8 cellular contexts compared by ENCODE assay signal in genomic region chr13:32538234-32538620, GRCh38. TPM values are rescaled to one million over a fixed set of nuclear protein-coding genes. Genes with fewer than 3 reads are reported as not detected.
DNase-seq lines count a peak whose midpoint lies in the region; ATAC-seq, FAIRE-seq and TF ChIP-seq lines count a peak whose summit lies in the region.

No MANE protein-coding gene starts in this region.

- no peak overlapping the region for H4K8ac ChIP-seq in H9 (replicated peaks; ENCODE audit: insufficient read length, low read depth, low read length)

- H2BK12ac ChIP-seq in H9 (ENCODE audit: insufficient read length, low read depth, low read length) = no peak overlapping the region

- peak overlapping the region; percentile 5 for H2BK5ac ChIP-seq in H9 (ENCODE audit: insufficient read length, low read length)

- H2AFZ ChIP-seq in H9 (ENCODE audit: low read length) (no peak overlapping the region), GM12878 (ENCODE audit: control insufficient read depth, low read depth, low read length) (peak overlapping the region; percentile 100)

- TSS peak; percentile 76 for BruUV-seq in GM12878 (replicated peaks; lab: Mats Ljungman, UMichigan)

- H4K5ac ChIP-seq in H9 (ENCODE audit: insufficient read length, low read depth, low read length) = peak overlapping the region; percentile 9

- CTCF ChIA-PET in GM12878 (lab: Yijun Ruan, JAX) = interaction anchor here (0.8 to 2.0 kb wide), 8 partner anchors 43 to 222 kb away, joined by 3 to 8 read pairs (median 5); partner anchors contain the start of genes N4BP2L1 and PDS5B

- peak overlapping the region; percentile 64 for H3K18ac ChIP-seq in H9 (ENCODE audit: insufficient read length, low read depth, low read length)

- peaks cover 9% of the 10 kb centered on the region for H3K23me2 ChIP-seq in H9 (ENCODE audit: insufficient read length, low read depth, low read length, poor library complexity, severe bottlenecking)

- no peak for TF ChIP-seq RAD21 in GM12878 (IDR thresholded peaks at IDR 0.05; ENCODE audit: insufficient read depth, low read depth, low read length)

- H2BK120ac ChIP-seq in H9 (ENCODE audit: low read depth, low read length, poor library complexity, severe bottlenecking) = no peak overlapping the region

- H3K4ac ChIP-seq in H9 (ENCODE audit: low read depth, low read length) = no peak overlapping the region

- peaks cover 44% of the 10 kb centered on the region for H3K36me3 Mint-ChIP-seq in T-helper 2 cell treated with Interferon-gamma antibody and Interleukin-4, amounts not matched to agents 5 μg/mL and 100 μg/mL, for 36 hours (ENCODE audit: low read depth)
- H3K36me3 Mint-ChIP-seq in H9 (ENCODE audit: insufficient read depth in 1 of 3, low read depth in 3 of 3) = peaks cover 12 to 37% (median 29%) of the 10 kb centered on the region in 3 experiments; a peak in 6 of 7 replicates

- H3K27ac Mint-ChIP-seq in T-helper 2 cell treated with Interferon-gamma antibody and Interleukin-4, amounts not matched to agents 5 μg/mL and 100 μg/mL, for 36 hours = peak overlapping the region; percentile 99
- H3K27ac Mint-ChIP-seq in H9 = peak overlapping the region; percentile 98 to 99 (median 99)

- H3K4me1 ChIP-seq in H9 (ENCODE audit: insufficient read depth, low read length) = no peaks in the 10 kb centered on the region
- H3K4me1 ChIP-seq in GM12878 (ENCODE audit: control insufficient read depth, insufficient read depth, low read length) = peaks cover 5% of the 10 kb centered on the region; the same call in 1 of the 2 replicates
- peaks cover 3% of the 10 kb centered on the region; the same call in 1 of the 2 replicates for H3K4me1 ChIP-seq in iPS-20b (ENCODE audit: insufficient read depth, low read length)

- H2AK5ac ChIP-seq in H9 (ENCODE audit: insufficient read length, low read length) = no peak overlapping the region

- no peak overlapping the region for H4K91ac ChIP-seq in H9 (ENCODE audit: insufficient read length, low read depth, low read length)

- H3K36me3 ChIP-seq in GM12878 (ENCODE audit: control insufficient read depth in 2 of 2, insufficient read depth in 2 of 2, low read length in 1 of 2) (peaks cover 0 to 14% of the 10 kb centered on the region in 2 experiments; a peak in 1 of 4 replicates), iPS-20b (ENCODE audit: insufficient read depth, low read depth, low read length) (peaks cover 28% of the 10 kb centered on the region)

- no peak for FAIRE-seq in GM12878 (lab: Jason Lieb, UNC)

- peak overlapping the region; percentile 94 for H3K4me3 ChIP-seq in GM12878
- peak overlapping the region; percentile 86 for H3K4me3 ChIP-seq in iPS-20b (ENCODE audit: low read length)

- peak; percentile 86 for ATAC-seq in GM12878

- no peak for TF ChIP-seq EP300 in GM12878 (IDR thresholded peaks at IDR 0.05; ENCODE audit: borderline replicate concordance in 1 of 2, control insufficient read depth in 1 of 2, low read depth in 2 of 2, low read length in 2 of 2)

- no peak for DNase-seq in T-helper 2 cell treated with Interferon-gamma antibody and Interleukin-4, amounts not matched to agents 5 μg/mL and 100 μg/mL, for 36 hours (ENCODE audit: low spot score)
- DNase-seq in T-helper 2 cell (no peak), H9 (no peak), Kasumi-1 (lab: John Stamatoyannopoulos, UW) (peak; percentile 7 to 20), GM12878 (ENCODE audit: low read depth, low spot score) (no peak), DMS79 treated with DMSO at 0.1 percent for 48 hours (lab: John Stamatoyannopoulos, UW) (no peak)
- peak; percentile 10 for DNase-seq in stimulated activated CD8-positive, alpha-beta memory T cell treated with anti-CD3 and anti-CD28 coated beads, Interleukin-15, amount 100 ng/mL, for 24 hours (ENCODE audit: low read depth)

- H3K79me1 ChIP-seq in H9 (ENCODE audit: insufficient read depth, low read depth, low read length, poor library complexity, severe bottlenecking) = no peaks in the 10 kb centered on the region

- H2BK20ac ChIP-seq in H9 (ENCODE audit: low read depth, low read length, poor library complexity, severe bottlenecking) = no peak overlapping the region

- H3K14ac ChIP-seq in H9 (ENCODE audit: insufficient read depth, low read length) = peak overlapping the region; percentile 42; the same call in 1 of the 2 replicates

- H3K9ac ChIP-seq in H9 (ENCODE audit: extremely low read depth, insufficient read length, low read length) (peak overlapping the region; percentile 87), GM12878 (ENCODE audit: control insufficient read depth, insufficient read depth, low read length) (peak overlapping the region; percentile 99), iPS-20b (ENCODE audit: low read depth, low read length) (peak overlapping the region; percentile 89)

- no peak overlapping the region for H3K23ac ChIP-seq in H9 (ENCODE audit: insufficient read length, low read depth, low read length)

- no peaks in the 10 kb centered on the region for H3K27me3 Mint-ChIP-seq in T-helper 2 cell treated with Interferon-gamma antibody and Interleukin-4, amounts not matched to agents 5 μg/mL and 100 μg/mL, for 36 hours (ENCODE audit: low read depth)
- no peaks in the 10 kb centered on the region for H3K27me3 Mint-ChIP-seq in H9 (ENCODE audit: low read depth)

- TF ChIP-seq POLR2A in GM12878 (IDR thresholded peaks at IDR 0.05; ENCODE audit: low read depth, low read length) = peak; percentile 74; the same call in 1 of the 2 replicates

- no peak for TF ChIP-seq CTCF in H9 (conservative IDR thresholded peaks at IDR 0.05)
- TF ChIP-seq CTCF in GM12878 (IDR thresholded peaks at IDR 0.05 in 2 of 3, conservative IDR thresholded peaks at IDR 0.05 in 1 of 3; ENCODE audit: control insufficient read depth in 2 of 3, extremely low read depth in 1 of 3, insufficient read depth in 1 of 3, low read depth in 3 of 3, low read length in 3 of 3) = no peak

- RAD21 ChIA-PET in GM12878 (lab: Charles Lee; ENCODE audit: unreplicated experiment) = interaction anchor here (0.7 to 1.3 kb wide), 5 partner anchors 66 to 223 kb away, joined by 3 to 5 read pairs (median 3); partner anchors contain the start of genes BRCA2, N4BP2L1 and ZAR1L

- H3K27ac ChIP-seq in H9 (ENCODE audit: insufficient read length, low read depth, low read length) (peak overlapping the region; percentile 84), GM12878 (ENCODE audit: control insufficient read depth, insufficient read depth) (peak overlapping the region; percentile 100), iPS-20b (ENCODE audit: low read length) (peak overlapping the region; percentile 21)

- peaks cover 41% of the 10 kb centered on the region for H3K4me1 Mint-ChIP-seq in T-helper 2 cell treated with Interferon-gamma antibody and Interleukin-4, amounts not matched to agents 5 μg/mL and 100 μg/mL, for 36 hours (ENCODE audit: low read depth)
- H3K4me1 Mint-ChIP-seq in H9 = peaks cover 22 to 23% of the 10 kb centered on the region in 2 experiments

- intact Hi-C loops in GM12878 (cut with micrococcal nuclease; ENCODE audit: unreplicated experiment) = loop anchor here (2.0 to 5.0 kb wide), 3 partner anchors 109 to 1005 kb away; partner anchors contain the start of genes BRCA2, N4BP2L1 and ZAR1L

- H3K27me3 ChIP-seq in H9 (ENCODE audit: insufficient read depth, low read length) (no peaks in the 10 kb centered on the region), GM12878 (replicated peaks in 1 of 2; ENCODE audit: control insufficient read depth in 2 of 2, insufficient read depth in 2 of 2, low read length in 1 of 2) (no peaks in the 10 kb centered on the region), iPS-20b (ENCODE audit: insufficient read depth, low read length) (no peaks in the 10 kb centered on the region)

- H4K20me1 ChIP-seq in H9 (ENCODE audit: control insufficient read depth, insufficient read depth, insufficient read length) (no peaks in the 10 kb centered on the region), GM12878 (ENCODE audit: control insufficient read depth, insufficient read depth) (no peaks in the 10 kb centered on the region)

- SMC1A ChIA-PET in GM12878 (lab: Charles Lee; ENCODE audit: uncharacterized antibody, unreplicated experiment) = interaction anchor here (1.4 to 2.9 kb wide), 4 partner anchors 35 to 161 kb away, joined by 3 to 12 read pairs (median 4); no protein-coding TSS in a partner anchor

- in situ Hi-C loops in GM12878 (cut with MboI) = loop anchor here (10.0 to 25.0 kb wide), 2 partner anchors 1007 to 1376 kb away; partner anchors contain the start of gene HSPH1

- H3K4me2 ChIP-seq in H9 (ENCODE audit: insufficient read depth, insufficient read length, low read length) = peak overlapping the region; percentile 79
- H3K4me2 ChIP-seq in GM12878 (ENCODE audit: control insufficient read depth, insufficient read depth) = peak overlapping the region; percentile 67

- no peak overlapping the region for H2BK15ac ChIP-seq in H9 (ENCODE audit: low read depth, low read length)

- peaks cover 2% of the 10 kb centered on the region; the same call in 1 of the 2 replicates for H3K79me2 ChIP-seq in H9 (ENCODE audit: insufficient read depth, low read length)
- H3K79me2 ChIP-seq in GM12878 (ENCODE audit: control insufficient read depth, insufficient read depth, low read length) = peaks cover 55% of the 10 kb centered on the region

- no peaks in the 10 kb centered on the region for H3K9me3 ChIP-seq in H9 (ENCODE audit: control insufficient read depth, low read depth, low read length)
- no peaks in the 10 kb centered on the region for H3K9me3 ChIP-seq in GM12878 (replicated peaks; ENCODE audit: control insufficient read depth, insufficient read depth, low read length)
- peaks cover 6% of the 10 kb centered on the region; the same call in 1 of the 2 replicates for H3K9me3 ChIP-seq in iPS-20b (ENCODE audit: insufficient read depth, low read depth, low read length)

- H3K9me3 Mint-ChIP-seq in T-helper 2 cell treated with Interferon-gamma antibody and Interleukin-4, amounts not matched to agents 5 μg/mL and 100 μg/mL, for 36 hours = no peaks in the 10 kb centered on the region
- H3K9me3 Mint-ChIP-seq in H9 = no peaks in the 10 kb centered on the region; a peak in 3 of 5 replicates

- H3K56ac ChIP-seq in H9 (ENCODE audit: insufficient read length, low read depth, low read length) = no peak overlapping the region

- POLR2A ChIA-PET in GM12878 (lab: Charles Lee) = interaction anchor here (0.7 to 1.4 kb wide), 2 partner anchors 10 to 1230 kb away, joined by 3 to 6 read pairs; no protein-coding TSS in a partner anchor

- no CpG with 5 or more reads among the region's 20 CpGs for WGBS in H9 (ENCODE audit: extremely low coverage, insufficient read length, low lambda C conversion rate)
- 1% methylated on average over 20 of the region's 20 CpGs for WGBS in GM12878 (ENCODE audit: insufficient coverage, insufficient replicate concordance, low lambda C conversion rate, missing lambda C conversion rate)

- peak overlapping the region; percentile 98 for H3K4me3 Mint-ChIP-seq in T-helper 2 cell treated with Interferon-gamma antibody and Interleukin-4, amounts not matched to agents 5 μg/mL and 100 μg/mL, for 36 hours
- H3K4me3 Mint-ChIP-seq in H9 = peak overlapping the region; percentile 96 to 97

- no peak overlapping the region for H3T11ph ChIP-seq in H9 (ENCODE audit: low read length)

RNA-seq across cellular contexts. Expression of gene N4BP2L2, which starts 0.4 kb away (rescaled TPM):
- 58.0 and 61.4 TPM in 2 replicates for total RNA-seq in H9 (2021)
- 523 and 578 TPM in 2 replicates for total RNA-seq in GM12878 (2013; cell fraction: nucleolus; rRNA removed)
- total RNA-seq in GM12878 (2014; rRNA removed) = 48.7 and 69.2 TPM in 2 replicates
- 81.2 and 87.8 TPM in 2 replicates for total RNA-seq in GM12878 (2014; rRNA removed; fragmentation: Illumina TruSeq; extraction: Trizol)
- total RNA-seq in GM12878 (2021) = 49.3 and 56.2 TPM in 2 replicates
- 24.2 TPM for polyA plus RNA-seq in GM12878 (2011; ENCODE audit: low read depth)
- polyA plus RNA-seq in GM12878 (2011; rRNA removed) = 87.1 and 152 TPM in 2 replicates
- 19.5 and 20.2 TPM in 2 replicates for polyA plus RNA-seq in GM12878 (2011; cell fraction: cytosol; rRNA removed)
- polyA plus RNA-seq in GM12878 (2011; cell fraction: nucleus; rRNA removed) = 48.6 and 56.5 TPM in 2 replicates
- 47.3 and 52.6 TPM in 2 replicates for polyA plus RNA-seq in GM12878 (2012)
- polyA plus RNA-seq in GM12878 (2014; fragmentation: Illumina TruSeq; extraction: Trizol) = 62.6 and 89.4 TPM in 2 replicates
- 10 to 100 TPM; 41.7 to 59.8 TPM for polyA plus RNA-seq in GM12878 (2014; fragmentation: Nextera tagmentation; extraction: Ambion mirVana)
- polyA plus RNA-seq in GM12878 (2014; rRNA removed) = 42.7 and 48.4 TPM in 2 replicates
- polyA plus RNA-seq in GM12878 (2016; fragmentation: Nextera tagmentation; extraction: Ambion mirVana) = 10 to 100 TPM; 72.3 to 74.8 TPM
- 26.3 and 46.2 TPM in 2 replicates for polyA minus RNA-seq in GM12878 (2011; rRNA and poly(A)+ RNA removed)
- polyA minus RNA-seq in GM12878 (2011; cell fraction: cytosol; rRNA and poly(A)+ RNA removed) = 12.2 and 12.4 TPM in 2 replicates
- 30.8 and 47.7 TPM in 2 replicates for polyA minus RNA-seq in GM12878 (2011; cell fraction: nucleus; rRNA and poly(A)+ RNA removed)

RNA-seq across cellular contexts. Expression of gene PDS5B, which starts 48.0 kb away (rescaled TPM):
- 50.0 and 50.9 TPM in 2 replicates for total RNA-seq in H9 (2021)
- 168 and 176 TPM in 2 replicates for total RNA-seq in GM12878 (2013; cell fraction: nucleolus; rRNA removed)
- total RNA-seq in GM12878 (2014; rRNA removed) = 24.4 and 29.0 TPM in 2 replicates
- total RNA-seq in GM12878 (2014; rRNA removed; fragmentation: Illumina TruSeq; extraction: Trizol) = 45.2 and 50.4 TPM in 2 replicates
- total RNA-seq in GM12878 (2021) = 46.2 and 55.3 TPM in 2 replicates
- 10.7 TPM for polyA plus RNA-seq in GM12878 (2011; ENCODE audit: low read depth)
- 23.0 and 35.2 TPM in 2 replicates for polyA plus RNA-seq in GM12878 (2011; rRNA removed)
- 9.7 and 10.6 TPM in 2 replicates for polyA plus RNA-seq in GM12878 (2011; cell fraction: cytosol; rRNA removed)
- polyA plus RNA-seq in GM12878 (2011; cell fraction: nucleus; rRNA removed) = 22.9 and 28.0 TPM in 2 replicates
- 17.3 and 20.2 TPM in 2 replicates for polyA plus RNA-seq in GM12878 (2012)
- polyA plus RNA-seq in GM12878 (2014; fragmentation: Illumina TruSeq; extraction: Trizol) = 48.7 and 57.5 TPM in 2 replicates
- 10 to 100 TPM; 15.4 to 16.0 TPM for polyA plus RNA-seq in GM12878 (2014; fragmentation: Nextera tagmentation; extraction: Ambion mirVana)
- polyA plus RNA-seq in GM12878 (2014; rRNA removed) = 18.8 and 20.9 TPM in 2 replicates
- polyA plus RNA-seq in GM12878 (2016; fragmentation: Nextera tagmentation; extraction: Ambion mirVana) = 10 to 100 TPM; 37.0 to 38.1 TPM
- 33.7 and 44.0 TPM in 2 replicates for polyA minus RNA-seq in GM12878 (2011; rRNA and poly(A)+ RNA removed)
- 15.8 and 22.6 TPM in 2 replicates for polyA minus RNA-seq in GM12878 (2011; cell fraction: cytosol; rRNA and poly(A)+ RNA removed)
- 46.8 and 87.6 TPM in 2 replicates for polyA minus RNA-seq in GM12878 (2011; cell fraction: nucleus; rRNA and poly(A)+ RNA removed)

Comparison
In these comparisons a context has a peak if more than half of its experiments do, and no peak if none do; other contexts are left out.
1. DNase-seq: peak in Kasumi-1 (2 of 2) and stimulated activated CD8-positive, alpha-beta memory T cell treated with anti-CD3 and anti-CD28 coated beads, Interleukin-15, amount 100 ng/mL, for 24 hours (single experiment); none in T-helper 2 cell treated with Interferon-gamma antibody and Interleukin-4, amounts not matched to agents 5 μg/mL and 100 μg/mL, for 36 hours (single experiment), T-helper 2 cell (0 of 5), H9 (single experiment), GM12878 (single experiment) and DMS79 treated with DMSO at 0.1 percent for 48 hours (single experiment).
2. H3K27ac ChIP-seq: peak in every context shown above with its lines; median percentile 100 in GM12878; 84 in H9; 21 in iPS-20b.
3. Peak in every context shown above with its lines, with median percentiles within 50 percentile points of each other: H3K9ac ChIP-seq.